In genomic region chr14:84686550-84686949, GRCh38 we compare ENCODE assay signal across 23 cellular contexts.
"Had no signal": no experiment of that assay in that cellular context is flagged by ENCODE, and none has a peak within 500 bp of the region (broad histone marks: within the 10 kb centered on the region; RNA-seq: fewer than 3 reads in every experiment).

No MANE protein-coding gene starts in this region.

- H3K4me3 ChIP-seq: MG63, SJCRH30 had no signal

- H3K27me3 ChIP-seq: MG63, SJCRH30 had no signal

- H3K36me3 ChIP-seq: MG63, SJCRH30 had no signal

- DNase-seq: Karpas-422, KBM-7, MG63, NCI-H1092, NCI-H1105 treated with DMSO at 0.1 percent for 48 hours, NCI-H1417 treated with DMSO at 0.1 percent for 48 hours, NCI-H146, NCI-H1694 treated with DMSO at 0.1 percent for 48 hours, NCI-H1930, NCI-H2081, NCI-H2107, NCI-H2227 treated with DMSO at 0.1 percent for 48 hours, NCI-H446, NCI-H510A, NCI-H524 treated with DMSO at 0.1 percent for 48 hours, NCI-H69, NCI-H774, PC-3, SHP77 treated with DMSO at 0.1 percent for 48 hours, SJCRH30 had no signal

- ATAC-seq: Panc1, PC-3, Right ventricle myocardium inferior, SK-N-SH treated with all-trans-retinoic acid at 6 μM for 48 hours had no signal
